In the genomic region with DNA sequence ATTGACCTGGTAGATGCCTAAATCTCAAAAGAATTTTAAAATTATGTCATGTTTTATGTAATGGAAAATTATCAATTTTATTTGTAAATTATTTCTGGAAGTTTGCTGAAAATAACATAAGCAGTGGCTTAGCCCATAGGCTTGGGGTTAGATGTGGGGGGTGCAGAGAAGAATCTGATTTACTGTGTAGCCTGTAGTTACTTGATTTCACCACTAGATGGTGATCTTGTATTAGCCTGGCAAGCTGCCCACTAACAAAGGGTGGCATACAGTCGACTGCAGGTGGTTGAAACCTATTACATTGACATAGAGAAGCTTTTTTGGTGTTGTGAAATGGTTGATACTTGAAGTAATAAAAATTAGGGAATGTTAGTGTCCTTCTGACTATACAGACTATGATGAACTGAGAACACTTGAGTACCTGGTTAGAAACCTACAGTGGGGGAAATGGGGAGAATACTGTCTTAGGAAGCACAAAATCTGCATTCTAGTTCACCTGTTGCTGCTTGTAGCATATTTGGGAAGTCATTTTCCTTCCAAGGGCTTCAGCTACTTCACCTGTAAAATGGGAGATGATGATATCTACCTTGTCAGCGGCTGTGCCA, we compare ENCODE assay signal across 8 cellular contexts.
DNase-seq lines count a peak whose midpoint lies in the region; ATAC-seq, FAIRE-seq and TF ChIP-seq lines count a peak whose summit lies in the region.

No MANE protein-coding gene starts in this region.

- CTCF ChIA-PET in BJ (lab: Yijun Ruan, JAX) (interaction anchor here (0.7 to 2.4 kb wide), 10 partner anchors 8 to 1487 kb away, joined by 3 to 15 read pairs (median 6); no protein-coding TSS in a partner anchor), HepG2 (lab: Yijun Ruan, JAX; ENCODE audit: low intra/inter-chr PET ratio, low total read pairs) (interaction anchor here (0.6 to 2.7 kb wide), 5 partner anchors 39 to 1545 kb away, joined by 4 to 20 read pairs (median 10); no protein-coding TSS in a partner anchor)

- WGBS in HepG2 (ENCODE audit: low lambda C conversion rate): 22% methylated on average over 2 of the region's 2 CpGs
- 48% methylated on average over 2 of the region's 2 CpGs for WGBS in suprapubic skin

- DNase-seq in BJ (ENCODE audit: low read depth) (no peak), NCI-H1105 (lab: John Stamatoyannopoulos, UW) (peak; percentile 55), SIG-M5 treated with dmso at 0.1 percent for 504 hours (lab: John Stamatoyannopoulos, UW; ENCODE audit: unreplicated experiment) (peak; percentile 66), colonic mucosa (peak; percentile 39), HepG2 (ENCODE audit: low spot score) (peak; percentile 62), suprapubic skin (ENCODE audit: low spot score in 2 of 2) (no peak)

- intact Hi-C loops in colonic mucosa (cut with DNase I) (loop anchor here (5.0 to 10.0 kb wide), 3 partner anchors 546 to 1546 kb away; no protein-coding TSS in a partner anchor), HepG2 (cut with micrococcal nuclease; ENCODE audit: unreplicated experiment) (loop anchor here (1.0 to 5.0 kb wide), 6 partner anchors 341 to 1546 kb away; no protein-coding TSS in a partner anchor)

- no peaks in the 10 kb centered on the region for H3K4me1 ChIP-seq in colonic mucosa
- no peaks in the 10 kb centered on the region for H3K4me1 ChIP-seq in HepG2 (ENCODE audit: insufficient read depth, low read length)
- no peaks in the 10 kb centered on the region for H3K4me1 ChIP-seq in suprapubic skin

- H2AFZ ChIP-seq in HepG2 (ENCODE audit: low read length): no peak overlapping the region

- peak; percentile 85 for FAIRE-seq in HepG2 (lab: Jason Lieb, UNC)

- no peak overlapping the region for H3K4me2 ChIP-seq in HepG2 (ENCODE audit: low read depth, low read length)

- H3K27ac ChIP-seq in colonic mucosa: no peak overlapping the region
- no peak overlapping the region for H3K27ac ChIP-seq in HepG2 (ENCODE audit: extremely low read length, insufficient read depth, low read length)
- no peak overlapping the region for H3K27ac ChIP-seq in suprapubic skin

- in situ Hi-C loops in HepG2 (cut with HindIII; ENCODE audit: extremely low pct_ligation_motif_present, low pct_unique_long_range_greater_than_20kb): loop anchor here (10.0 kb wide), 1 partner anchor 1548 kb away; no protein-coding TSS in a partner anchor

- no peaks in the 10 kb centered on the region for H3K79me2 ChIP-seq in HepG2 (ENCODE audit: insufficient read depth, low read length)

- BruUV-seq in HepG2 (replicated peaks; lab: Mats Ljungman, UMichigan): no TSS peak

- POLR2A ChIA-PET in BJ (lab: Charles Lee): no interaction called here
- POLR2A ChIA-PET in HepG2 (lab: Yijun Ruan, JAX): no interaction called here

- TF ChIP-seq CTCF in BJ (IDR thresholded peaks at IDR 0.05; ENCODE audit: insufficient read depth, low read depth, low read length) (peak; percentile 79), colonic mucosa (IDR thresholded peaks at IDR 0.05) (peak; percentile 97), HepG2 (CRISPR knock-in tag; IDR thresholded peaks at IDR 0.05) (peak; percentile 93), suprapubic skin (IDR thresholded peaks at IDR 0.05) (peak; percentile 71 to 72)

- ATAC-seq in GM18508 (IDR thresholded peaks at IDR 0.05; ENCODE audit: insufficient read depth, unreplicated experiment) (peak; percentile 87), HG02840 (IDR thresholded peaks at IDR 0.05; ENCODE audit: low FRiP score, unreplicated experiment) (peak; percentile 91), HepG2 (peak; percentile 97)

- TF ChIP-seq POLR2A in HepG2 (IDR thresholded peaks at IDR 0.05; ENCODE audit: insufficient read depth in 1 of 2, low read depth in 2 of 2, low read length in 2 of 2): no peak
- TF ChIP-seq POLR2A in suprapubic skin (IDR thresholded peaks at IDR 0.05): no peak

- H3K27me3 ChIP-seq in BJ (ENCODE audit: control insufficient read depth, insufficient read depth, low read length): 0 out of 2 replicates have a peak, but pooled peaks cover 2% of the 10 kb centered on the region
- no peaks in the 10 kb centered on the region for H3K27me3 ChIP-seq in colonic mucosa
- peaks cover 0 to 5% of the 10 kb centered on the region in 2 experiments; a peak in 1 of 5 replicates for H3K27me3 ChIP-seq in HepG2 (ENCODE audit: control insufficient read depth in 1 of 2, insufficient read depth in 2 of 2, low read length in 2 of 2)
- no peaks in the 10 kb centered on the region for H3K27me3 ChIP-seq in suprapubic skin

- no peak overlapping the region for H3K9ac ChIP-seq in colonic mucosa (ENCODE audit: low read depth in 2 of 2, low read length in 2 of 2)
- H3K9ac ChIP-seq in HepG2 (ENCODE audit: insufficient read depth, low read depth, low read length): no peak overlapping the region

- no peaks in the 10 kb centered on the region for H4K20me1 ChIP-seq in HepG2 (ENCODE audit: insufficient read depth, low read length)

- H3K4me3 ChIP-seq in BJ (ENCODE audit: low read depth, low read length): no peak overlapping the region
- H3K4me3 ChIP-seq in colonic mucosa: no peak overlapping the region
- no peak overlapping the region for H3K4me3 ChIP-seq in HepG2 (replicated peaks in 1 of 3; ENCODE audit: insufficient read depth in 1 of 3, low read depth in 2 of 3, low read length in 3 of 3)
- H3K4me3 ChIP-seq in suprapubic skin: no peak overlapping the region

- no peaks in the 10 kb centered on the region for H3K9me3 ChIP-seq in colonic mucosa
- H3K9me3 ChIP-seq in HepG2 (ENCODE audit: low read length): no peaks in the 10 kb centered on the region
- no peaks in the 10 kb centered on the region for H3K9me3 ChIP-seq in suprapubic skin

- TF ChIP-seq RAD21 in HepG2 (CRISPR knock-in tag; IDR thresholded peaks at IDR 0.05): peak; percentile 87

- no peaks in the 10 kb centered on the region for H3K36me3 ChIP-seq in BJ (ENCODE audit: control insufficient read depth, insufficient read depth, low read length)
- H3K36me3 ChIP-seq in colonic mucosa: no peaks in the 10 kb centered on the region
- H3K36me3 ChIP-seq in HepG2 (replicated peaks in 1 of 2; ENCODE audit: control insufficient read depth in 1 of 2, insufficient read depth in 2 of 2, low read length in 2 of 2): no peaks in the 10 kb centered on the region
- no peaks in the 10 kb centered on the region for H3K36me3 ChIP-seq in suprapubic skin

- TF ChIP-seq EP300 in HepG2 (IDR thresholded peaks at IDR 0.05; ENCODE audit: low read depth in 2 of 2, low read length in 2 of 2): no peak
- TF ChIP-seq EP300 in HepG2 (CRISPR knock-in tag; IDR thresholded peaks at IDR 0.05; ENCODE audit: borderline replicate concordance): no peak
- TF ChIP-seq EP300 in suprapubic skin (IDR thresholded peaks at IDR 0.05): no peak

TF ChIP-seq in HepG2, 621 proteins besides CTCF, POLR2A, EP300 and RAD21 (continues in another document):
- TF ChIP-seq PPARG (CRISPR knock-in tag; conservative IDR thresholded peaks at IDR 0.05) (0 out of 2 replicates have a peak, but pooled peaks have one; percentile 26), HMG20B (CRISPR knock-in tag; conservative IDR thresholded peaks at IDR 0.05) (no peak), CEBPB (IDR thresholded peaks at IDR 0.05; ENCODE audit: borderline replicate concordance, low read depth, low read length) (peak; percentile 15; the same call in 1 of the 2 replicates), ZNF335 (CRISPR knock-in tag; IDR thresholded peaks at IDR 0.05) (no peak), ZNF354B (CRISPR knock-in tag; IDR thresholded peaks at IDR 0.05) (no peak), MTA1 (CRISPR knock-in tag; IDR thresholded peaks at IDR 0.05; ENCODE audit: borderline replicate concordance) (no peak), SMC3 (IDR thresholded peaks at IDR 0.05; ENCODE audit: low read length) (peak; percentile 85; the same call in 1 of the 2 replicates), LCORL (IDR thresholded peaks at IDR 0.05) (peak; percentile 65; the same call in 1 of the 2 replicates), LCORL (CRISPR knock-in tag; IDR thresholded peaks at IDR 0.05) (no peak)
- TF ChIP-seq, protein P1, sequence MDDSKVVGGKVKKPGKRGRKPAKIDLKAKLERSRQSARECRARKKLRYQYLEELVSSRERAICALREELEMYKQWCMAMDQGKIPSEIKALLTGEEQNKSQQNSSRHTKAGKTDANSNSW (CRISPR knock-in tag; IDR thresholded peaks at IDR 0.05; ENCODE audit: borderline replicate concordance): no peak
- TF ChIP-seq, protein P2, sequence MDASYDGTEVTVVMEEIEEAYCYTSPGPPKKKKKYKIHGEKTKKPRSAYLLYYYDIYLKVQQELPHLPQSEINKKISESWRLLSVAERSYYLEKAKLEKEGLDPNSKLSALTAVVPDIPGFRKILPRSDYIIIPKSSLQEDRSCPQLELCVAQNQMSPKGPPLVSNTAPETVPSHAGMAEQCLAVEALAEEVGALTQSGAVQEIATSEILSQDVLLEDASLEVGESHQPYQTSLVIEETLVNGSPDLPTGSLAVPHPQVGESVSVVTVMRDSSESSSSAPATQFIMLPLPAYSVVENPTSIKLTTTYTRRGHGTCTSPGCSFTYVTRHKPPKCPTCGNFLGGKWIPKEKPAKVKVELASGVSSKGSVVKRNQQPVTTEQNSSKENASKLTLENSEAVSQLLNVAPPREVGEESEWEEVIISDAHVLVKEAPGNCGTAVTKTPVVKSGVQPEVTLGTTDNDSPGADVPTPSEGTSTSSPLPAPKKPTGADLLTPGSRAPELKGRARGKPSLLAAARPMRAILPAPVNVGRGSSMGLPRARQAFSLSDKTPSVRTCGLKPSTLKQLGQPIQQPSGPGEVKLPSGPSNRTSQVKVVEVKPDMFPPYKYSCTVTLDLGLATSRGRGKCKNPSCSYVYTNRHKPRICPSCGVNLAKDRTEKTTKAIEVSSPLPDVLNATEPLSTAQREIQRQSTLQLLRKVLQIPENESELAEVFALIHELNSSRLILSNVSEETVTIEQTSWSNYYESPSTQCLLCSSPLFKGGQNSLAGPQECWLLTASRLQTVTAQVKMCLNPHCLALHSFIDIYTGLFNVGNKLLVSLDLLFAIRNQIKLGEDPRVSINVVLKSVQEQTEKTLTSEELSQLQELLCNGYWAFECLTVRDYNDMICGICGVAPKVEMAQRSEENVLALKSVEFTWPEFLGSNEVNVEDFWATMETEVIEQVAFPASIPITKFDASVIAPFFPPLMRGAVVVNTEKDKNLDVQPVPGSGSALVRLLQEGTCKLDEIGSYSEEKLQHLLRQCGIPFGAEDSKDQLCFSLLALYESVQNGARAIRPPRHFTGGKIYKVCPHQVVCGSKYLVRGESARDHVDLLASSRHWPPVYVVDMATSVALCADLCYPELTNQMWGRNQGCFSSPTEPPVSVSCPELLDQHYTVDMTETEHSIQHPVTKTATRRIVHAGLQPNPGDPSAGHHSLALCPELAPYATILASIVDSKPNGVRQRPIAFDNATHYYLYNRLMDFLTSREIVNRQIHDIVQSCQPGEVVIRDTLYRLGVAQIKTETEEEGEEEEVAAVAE (CRISPR knock-in tag; IDR thresholded peaks at IDR 0.05; ENCODE audit: borderline replicate concordance): no peak

Comparison
In these comparisons a context has a peak if more than half of its experiments do, and no peak if none do; other contexts are left out.
1. DNase-seq: peak in NCI-H1105 (single experiment), SIG-M5 treated with dmso at 0.1 percent for 504 hours (single experiment), colonic mucosa (single experiment) and HepG2 (single experiment); none in BJ (single experiment) and suprapubic skin (0 of 2).
2. Peak in every context shown above with its lines, with median percentiles within 50 percentile points of each other: CTCF ChIP-seq and ATAC-seq.